8 cellular contexts compared by ENCODE assay signal in the genomic region with DNA sequence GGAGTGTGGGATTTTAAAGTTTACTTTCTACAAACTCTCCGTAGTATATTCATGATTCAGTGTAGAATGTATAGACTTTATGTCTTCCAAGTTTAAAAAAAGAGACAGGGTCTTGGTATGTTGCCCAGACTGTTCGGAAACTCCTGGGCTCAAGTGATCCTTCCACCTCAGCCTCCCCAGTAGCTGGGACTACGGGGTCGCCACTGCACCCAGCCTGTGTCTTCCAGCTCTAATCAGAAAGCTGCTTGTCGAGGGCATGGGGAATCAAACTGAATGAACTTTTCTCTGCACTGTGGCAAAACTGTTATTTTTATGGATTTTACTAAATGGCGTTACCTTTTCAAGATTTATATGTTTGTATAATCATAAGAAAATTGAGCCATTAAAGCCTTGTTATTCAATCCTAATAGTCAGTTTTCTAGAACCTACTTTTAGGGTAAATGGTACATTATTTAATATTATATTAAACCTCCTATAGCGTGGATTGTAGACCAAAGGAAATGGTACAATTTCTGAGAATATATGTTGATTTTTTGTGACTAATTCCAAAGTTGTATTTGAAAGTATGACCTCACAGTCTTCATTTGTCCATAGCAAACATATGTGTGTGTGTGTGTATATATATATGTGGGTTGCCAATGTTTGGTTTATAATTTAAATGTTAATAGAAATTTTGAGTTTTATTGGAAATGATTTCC. TPM values are rescaled to one million over a fixed set of nuclear protein-coding genes. Genes with fewer than 3 reads are reported as not detected.
DNase-seq lines count a peak whose midpoint lies in the region; ATAC-seq and TF ChIP-seq lines count a peak whose summit lies in the region.

No MANE protein-coding gene starts in this region.

- H3K79me1 ChIP-seq in H9 (ENCODE audit: insufficient read depth, low read depth, low read length, poor library complexity, severe bottlenecking) = no peaks in the 10 kb centered on the region

- H3K4me1 Mint-ChIP-seq in H9 = peaks cover 9 to 23% of the 10 kb centered on the region in 2 experiments

- DNase-seq in H9 (no peak), fibroblast of pulmonary artery (ENCODE audit: low read depth) (no peak), gastrocnemius medialis (no peak), C1 segment of cervical spinal cord (lab: John Stamatoyannopoulos, UW) (no peak), NCI-H2081 treated with DMSO at 0.1 percent for 48 hours (lab: John Stamatoyannopoulos, UW) (no peak), SW 1271 (lab: John Stamatoyannopoulos, UW) (no peak)

- no peak overlapping the region for H2BK20ac ChIP-seq in H9 (ENCODE audit: low read depth, low read length, poor library complexity, severe bottlenecking)

- H4K91ac ChIP-seq in H9 (ENCODE audit: insufficient read length, low read depth, low read length) = no peak overlapping the region

- no peak overlapping the region for H3K14ac ChIP-seq in H9 (ENCODE audit: insufficient read depth, low read length)

- H2BK12ac ChIP-seq in H9 (ENCODE audit: insufficient read length, low read depth, low read length) = no peak overlapping the region

- H2BK15ac ChIP-seq in H9 (ENCODE audit: low read depth, low read length) = no peak overlapping the region

- WGBS in H9 (ENCODE audit: extremely low coverage, insufficient read length, low lambda C conversion rate) = no CpG with 5 or more reads among the region's 7 CpGs

- H3K23ac ChIP-seq in H9 (ENCODE audit: insufficient read length, low read depth, low read length) = no peak overlapping the region

- peaks cover 2% of the 10 kb centered on the region for H3K27me3 ChIP-seq in H9 (ENCODE audit: insufficient read depth, low read length)
- no peaks in the 10 kb centered on the region for H3K27me3 ChIP-seq in gastrocnemius medialis

- H4K5ac ChIP-seq in H9 (ENCODE audit: insufficient read length, low read depth, low read length) = no peak overlapping the region

- ATAC-seq in SK-N-SH treated with all-trans-retinoic acid at 6 μM for 48 hours (peak; percentile 18; the same call in 2 of the 3 replicates), gastrocnemius medialis (peak in 1 of 2 donors; percentile 21), GM21528 (IDR thresholded peaks at IDR 0.05; ENCODE audit: low FRiP score, unreplicated experiment) (no peak)

- H3K27me3 Mint-ChIP-seq in H9 (ENCODE audit: low read depth) = peaks cover 30% of the 10 kb centered on the region

- H3K27ac ChIP-seq in H9 (ENCODE audit: insufficient read length, low read depth, low read length) = no peak overlapping the region
- peak overlapping the region; percentile 85 to 95 (median 92) for H3K27ac ChIP-seq in gastrocnemius medialis

- no peak overlapping the region for H2BK5ac ChIP-seq in H9 (ENCODE audit: insufficient read length, low read length)

- no peak overlapping the region for H2AK5ac ChIP-seq in H9 (ENCODE audit: insufficient read length, low read length)

- H3K4ac ChIP-seq in H9 (ENCODE audit: low read depth, low read length) = no peak overlapping the region

- peak overlapping the region; percentile 84 for H3K9ac ChIP-seq in H9 (ENCODE audit: extremely low read depth, insufficient read length, low read length)

- no peaks in the 10 kb centered on the region for H3K36me3 ChIP-seq in gastrocnemius medialis

- no peak overlapping the region for H3T11ph ChIP-seq in H9 (ENCODE audit: low read length)

- peaks cover 2 to 3% (median 3%) of the 10 kb centered on the region in 3 experiments; a peak in 3 of 7 replicates for H3K36me3 Mint-ChIP-seq in H9 (ENCODE audit: insufficient read depth in 1 of 3, low read depth in 3 of 3)

- H3K4me3 ChIP-seq in fibroblast of pulmonary artery (replicated peaks; ENCODE audit: low read depth, low read length) (peak overlapping the region; percentile 81), gastrocnemius medialis (peak overlapping the region; percentile 75 to 89 (median 80))

- no peak overlapping the region for H2BK120ac ChIP-seq in H9 (ENCODE audit: low read depth, low read length, poor library complexity, severe bottlenecking)

- peak overlapping the region; percentile 57 for H3K4me2 ChIP-seq in H9 (ENCODE audit: insufficient read depth, insufficient read length, low read length)

- peak overlapping the region; percentile 84 to 88 for H3K4me3 Mint-ChIP-seq in H9

- no peak overlapping the region for H3K56ac ChIP-seq in H9 (ENCODE audit: insufficient read length, low read depth, low read length)

- no peak for TF ChIP-seq POLR2A in gastrocnemius medialis (IDR thresholded peaks at IDR 0.05)

- in situ Hi-C loops in gastrocnemius medialis (cut with MboI; ENCODE audit: low sequenced_read_pairs in 4 of 4) = loop anchor here in 3 of 4 donors (10.0 kb wide), 4 partner anchors 148 to 358 kb away; partner anchors contain the start of gene GRPEL1 (in 1 of the 3)

- intact Hi-C loops in gastrocnemius medialis (cut with DNase I; ENCODE audit: low total_unique reads) = loop anchor here (1.0 to 5.0 kb wide), 3 partner anchors 54 to 270 kb away; partner anchors contain the start of gene KIAA0232

- peaks cover 8% of the 10 kb centered on the region; the same call in 1 of the 2 replicates for H3K79me2 ChIP-seq in H9 (ENCODE audit: insufficient read depth, low read length)

- peaks cover 2 to 3% of the 10 kb centered on the region in 2 experiments; a peak in 2 of 5 replicates for H3K9me3 Mint-ChIP-seq in H9

- H4K20me1 ChIP-seq in H9 (ENCODE audit: control insufficient read depth, insufficient read depth, insufficient read length) = no peaks in the 10 kb centered on the region

- TF ChIP-seq CTCF in H9 (conservative IDR thresholded peaks at IDR 0.05) = no peak
- TF ChIP-seq CTCF in fibroblast of pulmonary artery (IDR thresholded peaks at IDR 0.05; ENCODE audit: low read length, missing control alignments) = no peak
- TF ChIP-seq CTCF in gastrocnemius medialis (IDR thresholded peaks at IDR 0.05 in 4 of 5, conservative IDR thresholded peaks at IDR 0.05 in 1 of 5) = no peak

- peaks cover 9% of the 10 kb centered on the region for H3K23me2 ChIP-seq in H9 (ENCODE audit: insufficient read length, low read depth, low read length, poor library complexity, severe bottlenecking)

- no peak overlapping the region for H3K18ac ChIP-seq in H9 (ENCODE audit: insufficient read length, low read depth, low read length)

- H4K8ac ChIP-seq in H9 (replicated peaks; ENCODE audit: insufficient read length, low read depth, low read length) = no peak overlapping the region

- 0 out of 7 replicates have a peak overlapping the region, but pooled peaks of 1 of the 3 experiments have one; percentile 22 for H3K27ac Mint-ChIP-seq in H9

- H3K4me1 ChIP-seq in H9 (ENCODE audit: insufficient read depth, low read length) = peaks cover 2% of the 10 kb centered on the region; the same call in 1 of the 2 replicates
- peaks cover 27 to 28% of the 10 kb centered on the region in 2 donors for H3K4me1 ChIP-seq in gastrocnemius medialis

- no peaks in the 10 kb centered on the region for H3K9me3 ChIP-seq in H9 (ENCODE audit: control insufficient read depth, low read depth, low read length)
- no peaks in the 10 kb centered on the region for H3K9me3 ChIP-seq in gastrocnemius medialis

- no peak overlapping the region for H2AFZ ChIP-seq in H9 (ENCODE audit: low read length)

TF ChIP-seq in SK-N-SH treated with all-trans-retinoic acid at 6 μM for 48 hours, 23 proteins besides CTCF, POLR2A, EP300 and RAD21:
- no peak for TF ChIP-seq ZNF8 (CRISPR knock-in tag; IDR thresholded peaks at IDR 0.05)
- TF ChIP-seq SNAI2 (CRISPR knock-in tag; IDR thresholded peaks at IDR 0.05) = no peak
- no peak for TF ChIP-seq ARNTL (CRISPR knock-in tag; IDR thresholded peaks at IDR 0.05; ENCODE audit: borderline replicate concordance, low read depth)
- TF ChIP-seq ZFP30 (CRISPR knock-in tag; IDR thresholded peaks at IDR 0.05) = no peak
- TF ChIP-seq ISL1 (CRISPR knock-in tag; IDR thresholded peaks at IDR 0.05) = no peak

RNA-seq across cellular contexts. Expression of gene BLOC1S4, which starts 1.1 kb away (rescaled TPM):
- 14.3 and 14.9 TPM in 2 replicates for total RNA-seq in H9 (2021)
- 10 to 100 TPM; 15.7 to 25.7 (median 22.3) TPM for total RNA-seq in gastrocnemius medialis

RNA-seq across cellular contexts. Expression of gene MRFAP1L1, which starts 7.4 kb away (rescaled TPM):
- 57.7 and 60.3 TPM in 2 replicates for total RNA-seq in H9 (2021)
- total RNA-seq in gastrocnemius medialis = 10 to 100 TPM; 43.8 to 54.6 (median 46.9) TPM

RNA-seq across cellular contexts. Expression of gene S100P, which starts 23.4 kb away (rescaled TPM):
- not detected in 2 replicates for total RNA-seq in H9 (2021)
- 1 to 10 TPM in 1 of 4 donors, not detected in 3; 1.2 TPM for total RNA-seq in gastrocnemius medialis
